11 cellular contexts compared by ENCODE assay signal in the genomic region with DNA sequence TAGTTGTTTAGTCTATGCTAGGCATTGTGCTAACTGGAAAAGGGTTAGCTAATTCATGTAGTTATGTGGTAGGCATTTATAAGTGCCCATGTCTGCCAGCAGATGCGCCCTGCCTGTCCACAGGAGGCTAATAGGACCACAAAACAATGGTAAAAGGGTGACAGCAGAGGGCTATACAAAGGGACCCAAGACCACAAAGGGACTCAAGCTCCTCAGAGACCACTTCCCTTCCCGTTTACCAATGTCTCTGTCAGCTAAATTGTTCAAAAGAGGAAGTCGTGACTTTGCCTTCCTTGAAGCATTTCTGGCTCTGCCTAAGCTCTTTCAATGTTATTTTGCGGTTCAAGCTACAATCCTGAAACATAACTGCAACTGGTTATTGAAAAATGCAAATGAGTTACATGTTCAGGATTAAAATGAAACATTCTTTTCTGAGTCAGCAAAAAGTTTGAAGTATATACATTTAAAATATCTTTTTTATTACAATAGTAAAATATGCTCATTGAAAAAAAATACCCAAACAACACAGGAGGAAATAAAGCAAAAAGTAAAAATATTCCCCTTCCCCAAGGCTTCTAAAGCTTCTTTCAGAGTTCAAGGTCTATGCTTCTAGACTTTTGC.
DNase-seq lines count a peak whose midpoint lies in the region; ATAC-seq lines count a peak whose summit lies in the region.
"Had no signal": no experiment of that assay in that cellular context is flagged by ENCODE, and none has a peak within 500 bp of the region (broad histone marks: within the 10 kb centered on the region; RNA-seq: fewer than 3 reads in every experiment).

No MANE protein-coding gene starts in this region.

- peaks cover 0 to 2% (median 0%) of the 10 kb centered on the region in 3 donors for H3K4me1 ChIP-seq in skeletal muscle tissue (ENCODE audit: control insufficient read depth in 3 of 3, insufficient read depth in 3 of 3, low read length in 3 of 3)

- DNase-seq in activated CD8-positive, alpha-beta memory T cell treated with anti-CD3 and anti-CD28 coated beads, Interleukin-2, amount 10 ng/mL, durations not matched to agents 7 days and 5 days = peak; percentile 53
- DNase-seq in activated CD8-positive, alpha-beta memory T cell treated with anti-CD3 and anti-CD28 coated beads, Interleukin-2, amount 50 U/mL, for 48 hours = no peak
- DNase-seq in SKM-1 treated with dmso at 0.1 percent for 144 hours (lab: John Stamatoyannopoulos, UW; ENCODE audit: unreplicated experiment) = peak; percentile 91
- no peak for DNase-seq in NCI-H1105 (lab: John Stamatoyannopoulos, UW)
- DNase-seq in NCI-H2171 (lab: John Stamatoyannopoulos, UW) = no peak
- DNase-seq in midbrain (lab: John Stamatoyannopoulos, UW) = no peak
- DNase-seq: ACHN, NCI-H524 treated with DMSO at 0.1 percent for 48 hours, nephron progenitor cell had no signal

- H3K36me3 ChIP-seq in skeletal muscle tissue (ENCODE audit: control insufficient read depth in 3 of 3, insufficient read depth in 3 of 3, low read length in 3 of 3) = no peaks in the 10 kb centered on the region

- peak; percentile 57 for ATAC-seq in activated CD8-positive, alpha-beta memory T cell treated with anti-CD3 and anti-CD28 coated beads, Interleukin-2, amount 10 ng/mL, durations not matched to agents 7 days and 5 days
- ATAC-seq in HG03097 (IDR thresholded peaks at IDR 0.05; ENCODE audit: low FRiP score, unreplicated experiment) = peak; percentile 61

- H3K9me3 Mint-ChIP-seq in activated CD8-positive, alpha-beta memory T cell treated with anti-CD3 and anti-CD28 coated beads, Interleukin-2, amount 10 ng/mL, durations not matched to agents 7 days and 5 days (ENCODE audit: low read depth) = no peaks in the 10 kb centered on the region

- H3K4me3 Mint-ChIP-seq in activated CD8-positive, alpha-beta memory T cell treated with anti-CD3 and anti-CD28 coated beads, Interleukin-2, amount 10 ng/mL, durations not matched to agents 7 days and 5 days = no peak overlapping the region
- H3K4me3 Mint-ChIP-seq: nephron progenitor cell had no signal

- H3K4me1 Mint-ChIP-seq in activated CD8-positive, alpha-beta memory T cell treated with anti-CD3 and anti-CD28 coated beads, Interleukin-2, amount 10 ng/mL, durations not matched to agents 7 days and 5 days = peaks cover 21% of the 10 kb centered on the region

- H3K9me3 ChIP-seq in skeletal muscle tissue (ENCODE audit: control insufficient read depth in 3 of 3, low read length in 3 of 3) = no peaks in the 10 kb centered on the region

- CTCF ChIA-PET in activated CD8-positive, alpha-beta memory T cell treated with anti-CD3 and anti-CD28 coated beads, Interleukin-2, amount 10 ng/mL, durations not matched to agents 7 days and 5 days (lab: Charles Lee) = interaction anchor here (1.0 kb wide), 1 partner anchor 171 kb away, joined by 3 read pairs; no protein-coding TSS in a partner anchor

- H3K27ac Mint-ChIP-seq in activated CD8-positive, alpha-beta memory T cell treated with anti-CD3 and anti-CD28 coated beads, Interleukin-2, amount 10 ng/mL, durations not matched to agents 7 days and 5 days = peak overlapping the region; percentile 67
- H3K27ac Mint-ChIP-seq: nephron progenitor cell had no signal

- H3K27ac ChIP-seq in skeletal muscle tissue (ENCODE audit: low read depth, low read length) = peak overlapping the region; percentile 8

- H3K27me3 Mint-ChIP-seq in activated CD8-positive, alpha-beta memory T cell treated with anti-CD3 and anti-CD28 coated beads, Interleukin-2, amount 10 ng/mL, durations not matched to agents 7 days and 5 days = peaks cover 2% of the 10 kb centered on the region

- H3K4me3 ChIP-seq in skeletal muscle tissue (ENCODE audit: low read length in 3 of 3) = no peak overlapping the region

- no peaks in the 10 kb centered on the region for H3K27me3 ChIP-seq in skeletal muscle tissue (ENCODE audit: control insufficient read depth in 3 of 3, insufficient read depth in 3 of 3, low read length in 3 of 3)

- no peaks in the 10 kb centered on the region for H3K36me3 Mint-ChIP-seq in activated CD8-positive, alpha-beta memory T cell treated with anti-CD3 and anti-CD28 coated beads, Interleukin-2, amount 10 ng/mL, durations not matched to agents 7 days and 5 days

- H3K9ac ChIP-seq in skeletal muscle tissue (ENCODE audit: low read depth in 1 of 3, low read length in 3 of 3) = no peak overlapping the region

Comparison
In these comparisons a context has a peak if more than half of its experiments do, and no peak if none do; other contexts are left out.
1. DNase-seq: peak in activated CD8-positive, alpha-beta memory T cell treated with anti-CD3 and anti-CD28 coated beads, Interleukin-2, amount 10 ng/mL, durations not matched to agents 7 days and 5 days (single experiment) and SKM-1 treated with dmso at 0.1 percent for 144 hours (single experiment); none in activated CD8-positive, alpha-beta memory T cell treated with anti-CD3 and anti-CD28 coated beads, Interleukin-2, amount 50 U/mL, for 48 hours (single experiment), NCI-H1105 (single experiment), NCI-H2171 (single experiment) and midbrain (single experiment).